In the genomic region with DNA sequence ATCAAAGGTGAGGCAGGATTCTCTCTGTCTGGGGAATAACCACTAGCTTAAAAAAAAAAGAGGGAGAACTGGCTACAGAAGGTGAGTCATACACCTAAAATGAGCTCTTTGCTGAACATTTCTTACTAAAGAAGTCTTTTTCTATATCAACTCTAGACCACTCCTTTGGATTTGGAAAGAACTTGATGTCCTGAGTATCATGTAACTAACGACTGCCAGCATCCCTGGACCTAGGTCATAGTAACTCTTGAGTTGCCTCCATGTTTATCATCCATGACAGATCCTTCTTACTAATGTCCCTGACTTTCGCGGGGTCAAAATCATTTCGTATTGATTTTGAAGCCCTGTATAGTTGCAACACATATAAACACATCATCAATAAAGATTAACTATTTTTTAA, we compare ENCODE assay signal across 1 cellular context.
TF ChIP-seq lines count a peak whose summit lies in the region.

No MANE protein-coding gene starts in this region.

TF ChIP-seq in WTC11, 78 proteins besides CTCF, POLR2A, EP300 and RAD21 (continued from another document):
- TF ChIP-seq, protein P1, sequence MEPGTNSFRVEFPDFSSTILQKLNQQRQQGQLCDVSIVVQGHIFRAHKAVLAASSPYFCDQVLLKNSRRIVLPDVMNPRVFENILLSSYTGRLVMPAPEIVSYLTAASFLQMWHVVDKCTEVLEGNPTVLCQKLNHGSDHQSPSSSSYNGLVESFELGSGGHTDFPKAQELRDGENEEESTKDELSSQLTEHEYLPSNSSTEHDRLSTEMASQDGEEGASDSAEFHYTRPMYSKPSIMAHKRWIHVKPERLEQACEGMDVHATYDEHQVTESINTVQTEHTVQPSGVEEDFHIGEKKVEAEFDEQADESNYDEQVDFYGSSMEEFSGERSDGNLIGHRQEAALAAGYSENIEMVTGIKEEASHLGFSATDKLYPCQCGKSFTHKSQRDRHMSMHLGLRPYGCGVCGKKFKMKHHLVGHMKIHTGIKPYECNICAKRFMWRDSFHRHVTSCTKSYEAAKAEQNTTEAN (CRISPR knock-in tag; IDR thresholded peaks at IDR 0.05), result no peak
- TF ChIP-seq, protein P2, sequence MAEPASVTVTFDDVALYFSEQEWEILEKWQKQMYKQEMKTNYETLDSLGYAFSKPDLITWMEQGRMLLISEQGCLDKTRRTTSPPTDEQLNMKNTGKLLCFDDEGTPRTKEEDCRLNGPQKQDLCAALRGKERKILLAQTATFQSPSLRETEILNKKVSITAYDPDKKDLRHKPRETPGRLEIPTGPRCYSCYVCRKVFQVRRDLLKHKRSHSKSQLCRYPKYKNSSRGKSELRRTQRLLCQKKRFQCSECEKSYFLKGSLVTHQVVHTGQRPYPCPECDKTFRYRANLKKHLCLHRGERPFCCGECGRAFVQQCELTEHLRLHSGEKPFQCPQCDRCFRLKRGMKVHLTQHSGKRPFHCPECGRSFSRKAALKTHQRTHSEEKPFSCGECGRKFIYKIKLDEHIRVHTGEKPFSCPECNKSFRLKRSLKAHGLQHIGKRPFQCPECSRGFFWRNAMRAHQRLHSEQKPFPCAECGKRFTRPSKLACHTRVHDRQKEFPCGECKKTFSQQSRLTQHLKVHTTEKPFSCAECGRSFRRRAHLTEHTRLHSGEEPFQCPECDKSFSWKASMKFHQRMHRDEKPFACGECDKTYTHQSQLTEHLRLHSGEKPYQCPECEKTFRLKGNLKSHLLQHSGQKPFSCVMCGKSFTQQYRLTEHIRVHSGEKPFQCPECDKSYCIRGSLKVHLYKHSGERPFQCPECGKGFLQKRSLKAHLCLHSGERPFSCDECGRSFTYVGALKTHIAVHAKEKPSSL (CRISPR knock-in tag; conservative IDR thresholded peaks at IDR 0.05), result no peak
- TF ChIP-seq SOX15 (CRISPR knock-in tag; IDR thresholded peaks at IDR 0.05), result no peak
- TF ChIP-seq ZBTB21 (CRISPR knock-in tag; IDR thresholded peaks at IDR 0.05; ENCODE audit: borderline replicate concordance), result no peak
